9 cellular contexts compared by ENCODE assay signal in genomic region chr10:124285587-124286527, GRCh38.
DNase-seq lines count a peak whose midpoint lies in the region; ATAC-seq and TF ChIP-seq lines count a peak whose summit lies in the region.
"Had no signal": no experiment of that assay in that cellular context is flagged by ENCODE, and none has a peak within 500 bp of the region (broad histone marks: within the 10 kb centered on the region; RNA-seq: fewer than 3 reads in every experiment).

No MANE protein-coding gene starts in this region.

- H3K4me1 Mint-ChIP-seq in glutamatergic neuron (ENCODE audit: low read depth, unreplicated experiment): peaks cover 17% of the 10 kb centered on the region

- intact Hi-C loops in posterior cingulate gyrus (cut with DNase I): no loop called here

- ATAC-seq in GM19023 (IDR thresholded peaks at IDR 0.05; ENCODE audit: unreplicated experiment) (peak; percentile 67), HG02798 (IDR thresholded peaks at IDR 0.05; ENCODE audit: poor library complexity, unreplicated experiment) (peak; percentile 72)
- ATAC-seq: activated CD4-positive, CD25-positive, alpha-beta regulatory T cell treated with anti-CD3 and anti-CD28 coated beads, Interleukin-2, amount 50 U/mL, for 24 hours had no signal

- peaks cover 9% of the 10 kb centered on the region for H3K9me3 Mint-ChIP-seq in glutamatergic neuron (ENCODE audit: unreplicated experiment)

- peaks cover 5% of the 10 kb centered on the region for H3K27me3 Mint-ChIP-seq in glutamatergic neuron (ENCODE audit: unreplicated experiment)

- TF ChIP-seq CTCF in glutamatergic neuron (IDR thresholded peaks at IDR 0.05; ENCODE audit: partially characterized antibody, unreplicated experiment): no peak

- no peak overlapping the region for H3K4me3 Mint-ChIP-seq in glutamatergic neuron (ENCODE audit: unreplicated experiment)

- no peak overlapping the region for H3K27ac Mint-ChIP-seq in glutamatergic neuron (ENCODE audit: unreplicated experiment)

- H3K36me3 Mint-ChIP-seq in glutamatergic neuron (ENCODE audit: unreplicated experiment): no peaks in the 10 kb centered on the region

- DNase-seq in NOMO-1 treated with dmso at 0.1 percent for 144 hours (lab: John Stamatoyannopoulos, UW; ENCODE audit: unreplicated experiment): peak; percentile 33
- peak in 7 of 10 donors; percentile 39 to 92 (median 54) for DNase-seq in posterior cingulate gyrus
- no peak for DNase-seq in SHP77 treated with DMSO at 0.1 percent for 48 hours (lab: John Stamatoyannopoulos, UW)
- DNase-seq in 8988T: no peak
- no peak for DNase-seq in NCI-H446 treated with DMSO at 0.1 percent for 48 hours (lab: John Stamatoyannopoulos, UW)
- DNase-seq in glutamatergic neuron: no peak

Comparison
In these comparisons a context has a peak if more than half of its experiments do, and no peak if none do; other contexts are left out.
1. DNase-seq: peak in NOMO-1 treated with dmso at 0.1 percent for 144 hours (single experiment) and posterior cingulate gyrus (7 of 10); none in SHP77 treated with DMSO at 0.1 percent for 48 hours (single experiment), 8988T (single experiment), NCI-H446 treated with DMSO at 0.1 percent for 48 hours (single experiment) and glutamatergic neuron (single experiment).